ENCODE assay signal across 1 cellular context in the genomic region with DNA sequence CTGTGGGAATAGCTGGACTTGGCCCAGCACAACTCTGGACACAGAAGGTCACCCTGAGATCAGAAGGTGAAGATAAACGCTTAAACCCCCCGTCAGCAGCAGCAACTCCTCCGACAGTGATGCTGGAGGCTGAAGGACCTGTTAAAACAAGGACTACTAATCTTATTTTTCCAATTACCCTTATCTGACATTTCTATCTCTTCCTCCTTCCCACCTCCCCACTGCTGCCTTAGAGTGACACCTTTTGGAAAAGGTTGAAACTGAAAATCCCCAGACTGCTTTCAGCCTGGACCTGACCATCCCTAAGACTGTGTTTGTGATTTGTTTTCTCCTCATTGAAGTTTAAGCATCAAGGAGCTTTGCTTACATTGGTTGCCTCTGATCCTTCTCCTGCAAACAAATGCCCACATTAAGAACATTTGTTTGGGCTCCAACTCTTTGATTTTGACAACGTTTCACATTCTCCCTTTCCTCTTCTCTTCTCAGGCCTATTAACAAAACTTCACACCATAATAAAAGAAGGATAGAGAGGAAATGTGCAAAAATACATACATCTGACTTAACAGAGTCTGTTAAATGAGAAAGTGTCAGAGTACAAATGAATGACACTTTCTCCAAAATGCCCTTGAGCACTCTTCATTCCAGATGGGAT.
A peak's percentile ranks its signal among the peaks of the same experiment; 100 is the strongest.
TF ChIP-seq lines count a peak whose summit lies in the region.

No MANE protein-coding gene starts in this region.

TF ChIP-seq in IMR-90, 13 proteins besides CTCF, POLR2A, EP300 and RAD21:
- TF ChIP-seq, protein P1, sequence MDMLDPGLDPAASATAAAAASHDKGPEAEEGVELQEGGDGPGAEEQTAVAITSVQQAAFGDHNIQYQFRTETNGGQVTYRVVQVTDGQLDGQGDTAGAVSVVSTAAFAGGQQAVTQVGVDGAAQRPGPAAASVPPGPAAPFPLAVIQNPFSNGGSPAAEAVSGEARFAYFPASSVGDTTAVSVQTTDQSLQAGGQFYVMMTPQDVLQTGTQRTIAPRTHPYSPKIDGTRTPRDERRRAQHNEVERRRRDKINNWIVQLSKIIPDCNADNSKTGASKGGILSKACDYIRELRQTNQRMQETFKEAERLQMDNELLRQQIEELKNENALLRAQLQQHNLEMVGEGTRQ (IDR thresholded peaks at IDR 0.05; ENCODE audit: low read depth, low read length), result no peak
- TF ChIP-seq SMC3 (IDR thresholded peaks at IDR 0.05; ENCODE audit: low read depth, low read length) (peak; percentile 45; the same call in 1 of the 2 replicates), RFX5 (IDR thresholded peaks at IDR 0.05; ENCODE audit: low read depth, low read length) (no peak), CEBPB (IDR thresholded peaks at IDR 0.05; ENCODE audit: low read depth, low read length) (no peak)
